26 cellular contexts compared by ENCODE assay signal in genomic region chr10:23405540-23405939, GRCh38. TPM values are rescaled to one million over a fixed set of nuclear protein-coding genes. Genes with fewer than 3 reads are reported as not detected.
DNase-seq lines count a peak whose midpoint lies in the region; ATAC-seq and TF ChIP-seq lines count a peak whose summit lies in the region.
"Had no signal": no experiment of that assay in that cellular context is flagged by ENCODE, and none has a peak within 500 bp of the region (broad histone marks: within the 10 kb centered on the region; RNA-seq: fewer than 3 reads in every experiment).

No MANE protein-coding gene starts in this region.

- no peak for TF ChIP-seq CTCF in fibroblast of lung (conservative IDR thresholded peaks at IDR 0.05 in 1 of 2, IDR thresholded peaks at IDR 0.05 in 1 of 2; ENCODE audit: low read depth in 1 of 2, low read length in 2 of 2)
- TF ChIP-seq CTCF in hepatocyte (IDR thresholded peaks at IDR 0.05; ENCODE audit: poor library complexity): no peak

- H3K9me2 ChIP-seq in hepatocyte (replicated peaks; ENCODE audit: insufficient read depth): no peaks in the 10 kb centered on the region

- peak; percentile 24 for DNase-seq in MV-4-11 (lab: John Stamatoyannopoulos, UW)
- peak; percentile 43 to 80 for DNase-seq in fibroblast of lung (ENCODE audit: low read depth in 2 of 2)
- DNase-seq in hepatocyte (ENCODE audit: low spot score): peak; percentile 70
- no peak for DNase-seq in naive thymus-derived CD4-positive, alpha-beta T cell
- DNase-seq in activated naive CD4-positive, alpha-beta T cell (lab: John Stamatoyannopoulos, UW): no peak
- DNase-seq in activated gamma-delta T cell treated with Interleukin-2 at 50 U/mL for 16 hours: no peak
- DNase-seq: activated B cell treated with CpG ODN at 0.5 μM for 24 hours; activated CD4-positive, alpha-beta memory T cell treated with anti-CD3 and anti-CD28 coated beads for 36 hours; activated CD8-positive, alpha-beta memory T cell treated with anti-CD3 and anti-CD28 coated beads, Interleukin-2, amount 50 U/mL, for 48 hours; Calu3; cerebellar nuclear complex; DND-41; dorsolateral prefrontal cortex; mammary epithelial cell; NCI-H1105 treated with DMSO at 0.1 percent for 48 hours; NCI-H2029 treated with DMSO at 0.1 percent for 48 hours; NCI-H2227 treated with DMSO at 0.1 percent for 48 hours; NCI-H69; Peyer's patch; stimulated activated naive CD8-positive, alpha-beta T cell treated with anti-CD3 and anti-CD28 coated beads, Interleukin-15, Interleukin-2, amounts not matched to agents 100 U/mL and 50 U/mL, for 24 hours; uterus had no signal

- H3K79me2 ChIP-seq in fibroblast of lung (ENCODE audit: control insufficient read depth, insufficient read depth, low read length) (no peaks in the 10 kb centered on the region), hepatocyte (no peaks in the 10 kb centered on the region)

- ATAC-seq in naive thymus-derived CD4-positive, alpha-beta T cell: no peak
- ATAC-seq: HCT116; stimulated activated naive CD8-positive, alpha-beta T cell treated with anti-CD3 and anti-CD28 coated beads, Interleukin-15, Interleukin-2, amounts not matched to agents 100 U/mL and 50 U/mL, for 24 hours had no signal

- H3K27ac ChIP-seq in fibroblast of lung (ENCODE audit: insufficient read depth, low read length) (no peak overlapping the region), hepatocyte (peak overlapping the region; percentile 49), skeletal muscle tissue (ENCODE audit: low read depth, low read length) (peak overlapping the region; percentile 75)
- no peak overlapping the region for H3K27ac ChIP-seq in naive thymus-derived CD4-positive, alpha-beta T cell (ENCODE audit: low read depth, low read length)
- H3K27ac ChIP-seq: dorsolateral prefrontal cortex, Peyer's patch, thoracic aorta, uterus had no signal

- H3K36me3 ChIP-seq in fibroblast of lung (ENCODE audit: control insufficient read depth, insufficient read depth, low read length): no peaks in the 10 kb centered on the region
- no peaks in the 10 kb centered on the region for H3K36me3 ChIP-seq in hepatocyte (replicated peaks; ENCODE audit: insufficient read depth, low read depth)
- no peaks in the 10 kb centered on the region for H3K36me3 ChIP-seq in skeletal muscle tissue (ENCODE audit: control insufficient read depth in 3 of 3, insufficient read depth in 3 of 3, low read length in 3 of 3)
- H3K36me3 ChIP-seq in naive thymus-derived CD4-positive, alpha-beta T cell (ENCODE audit: control insufficient read depth in 2 of 3, insufficient read depth in 3 of 3, low read length in 3 of 3): no peaks in the 10 kb centered on the region
- H3K36me3 ChIP-seq: Peyer's patch, thoracic aorta, uterus had no signal

- no peaks in the 10 kb centered on the region for H3K9me3 ChIP-seq in fibroblast of lung (ENCODE audit: control insufficient read depth, insufficient read depth, low read depth, low read length)
- no peaks in the 10 kb centered on the region for H3K9me3 ChIP-seq in hepatocyte (ENCODE audit: low read depth)
- H3K9me3 ChIP-seq in skeletal muscle tissue (ENCODE audit: control insufficient read depth in 3 of 3, low read length in 3 of 3): no peaks in the 10 kb centered on the region
- H3K9me3 ChIP-seq in naive thymus-derived CD4-positive, alpha-beta T cell (ENCODE audit: control insufficient read depth in 2 of 3, low read length in 3 of 3): no peaks in the 10 kb centered on the region
- H3K9me3 ChIP-seq: Peyer's patch, thoracic aorta, uterus had no signal

- H3K4me2 ChIP-seq in fibroblast of lung (ENCODE audit: extremely low read depth, insufficient read depth, low read length): no peak overlapping the region
- no peak overlapping the region for H3K4me2 ChIP-seq in hepatocyte

- H3K27me3 Mint-ChIP-seq in naive thymus-derived CD4-positive, alpha-beta T cell: peaks cover 0 to 4% (median 0%) of the 10 kb centered on the region in 5 donors
- H3K27me3 Mint-ChIP-seq: activated B cell treated with CpG ODN at 0.5 μM for 24 hours; activated CD4-positive, alpha-beta memory T cell treated with anti-CD3 and anti-CD28 coated beads for 36 hours; activated naive CD8-positive, alpha-beta T cell; progenitor cell of endocrine pancreas had no signal

- intact Hi-C loops in naive thymus-derived CD4-positive, alpha-beta T cell (cut with micrococcal nuclease): no loop called here

- no peaks in the 10 kb centered on the region for H3K27me3 ChIP-seq in fibroblast of lung (ENCODE audit: control insufficient read depth, insufficient read depth, low read length)
- H3K27me3 ChIP-seq in hepatocyte: no peaks in the 10 kb centered on the region
- no peaks in the 10 kb centered on the region for H3K27me3 ChIP-seq in skeletal muscle tissue (ENCODE audit: control insufficient read depth in 3 of 3, insufficient read depth in 3 of 3, low read length in 3 of 3)
- no peaks in the 10 kb centered on the region for H3K27me3 ChIP-seq in naive thymus-derived CD4-positive, alpha-beta T cell (ENCODE audit: control insufficient read depth in 2 of 2, insufficient read depth in 2 of 2, low read length in 2 of 2)
- H3K27me3 ChIP-seq: dorsolateral prefrontal cortex, Peyer's patch, uterus had no signal

- H2AFZ ChIP-seq in fibroblast of lung (ENCODE audit: low read length) (no peak overlapping the region), hepatocyte (no peak overlapping the region)

- H3K4me1 Mint-ChIP-seq in naive thymus-derived CD4-positive, alpha-beta T cell: no peaks in the 10 kb centered on the region
- H3K4me1 Mint-ChIP-seq: activated B cell treated with CpG ODN at 0.5 μM for 24 hours had no signal

- no peaks in the 10 kb centered on the region for H3K36me3 Mint-ChIP-seq in naive thymus-derived CD4-positive, alpha-beta T cell
- H3K36me3 Mint-ChIP-seq: activated CD4-positive, alpha-beta memory T cell treated with anti-CD3 and anti-CD28 coated beads for 36 hours; activated naive CD8-positive, alpha-beta T cell had no signal

- POLR2A ChIA-PET in naive thymus-derived CD4-positive, alpha-beta T cell (lab: Charles Lee): no interaction called here

- no peak overlapping the region for H3K4me3 Mint-ChIP-seq in naive thymus-derived CD4-positive, alpha-beta T cell
- H3K4me3 Mint-ChIP-seq: activated B cell treated with CpG ODN at 0.5 μM for 24 hours; activated CD4-positive, alpha-beta memory T cell treated with anti-CD3 and anti-CD28 coated beads for 36 hours; activated naive CD8-positive, alpha-beta T cell had no signal

- no peak overlapping the region for H3K27ac Mint-ChIP-seq in naive thymus-derived CD4-positive, alpha-beta T cell
- H3K27ac Mint-ChIP-seq: activated B cell treated with CpG ODN at 0.5 μM for 24 hours; activated CD4-positive, alpha-beta memory T cell treated with anti-CD3 and anti-CD28 coated beads for 36 hours; activated naive CD8-positive, alpha-beta T cell; progenitor cell of endocrine pancreas had no signal

- no peak overlapping the region for H3K9ac ChIP-seq in fibroblast of lung (ENCODE audit: insufficient read depth, low read length)
- H3K9ac ChIP-seq in skeletal muscle tissue (ENCODE audit: low read depth in 1 of 3, low read length in 3 of 3): no peak overlapping the region

- no peak overlapping the region for H3K4me3 ChIP-seq in fibroblast of lung (replicated peaks in 1 of 4; ENCODE audit: control extremely low read depth in 1 of 4, insufficient read depth in 1 of 4, low read depth in 3 of 4, low read length in 4 of 4)
- H3K4me3 ChIP-seq in hepatocyte: no peak overlapping the region
- no peak overlapping the region for H3K4me3 ChIP-seq in skeletal muscle tissue (ENCODE audit: low read length in 3 of 3)
- H3K4me3 ChIP-seq in naive thymus-derived CD4-positive, alpha-beta T cell (ENCODE audit: low read length): no peak overlapping the region
- H3K4me3 ChIP-seq: dorsolateral prefrontal cortex, Peyer's patch, thoracic aorta, uterus had no signal

- CTCF ChIA-PET in naive thymus-derived CD4-positive, alpha-beta T cell (lab: Charles Lee): no interaction called here

- H4K20me1 ChIP-seq in fibroblast of lung (ENCODE audit: control insufficient read depth, extremely low read depth, insufficient read depth, low read length): no peaks in the 10 kb centered on the region
- no peaks in the 10 kb centered on the region for H4K20me1 ChIP-seq in hepatocyte (ENCODE audit: insufficient read depth, poor library complexity, severe bottlenecking)

- WGBS in hepatocyte (ENCODE audit: low lambda C conversion rate, missing lambda C conversion rate): 18% methylated on average over 3 of the region's 3 CpGs

- H3K4me1 ChIP-seq in fibroblast of lung (ENCODE audit: control insufficient read depth, extremely low read depth, insufficient read depth, low read length): no peaks in the 10 kb centered on the region
- peaks cover 5% of the 10 kb centered on the region for H3K4me1 ChIP-seq in hepatocyte (ENCODE audit: insufficient read depth)
- H3K4me1 ChIP-seq in skeletal muscle tissue (ENCODE audit: control insufficient read depth in 3 of 3, insufficient read depth in 3 of 3, low read length in 3 of 3): peaks cover 8 to 21% (median 18%) of the 10 kb centered on the region in 3 donors
- no peaks in the 10 kb centered on the region for H3K4me1 ChIP-seq in naive thymus-derived CD4-positive, alpha-beta T cell (ENCODE audit: control insufficient read depth in 2 of 2, insufficient read depth in 2 of 2, low read length in 2 of 2)
- H3K4me1 ChIP-seq: Peyer's patch, uterus had no signal

- H3K9me3 Mint-ChIP-seq in naive thymus-derived CD4-positive, alpha-beta T cell: no peaks in the 10 kb centered on the region
- H3K9me3 Mint-ChIP-seq: activated B cell treated with CpG ODN at 0.5 μM for 24 hours; activated CD4-positive, alpha-beta memory T cell treated with anti-CD3 and anti-CD28 coated beads for 36 hours had no signal

RNA-seq across cellular contexts. Expression of gene OTUD1, which starts 33.3 kb away (rescaled TPM):
- total RNA-seq in fibroblast of lung: 6.7 and 6.8 TPM in 2 replicates
- 3.7 and 4.2 TPM in 2 replicates for polyA plus RNA-seq in fibroblast of lung
- polyA plus RNA-seq in fibroblast of lung (2012): 4.1 and 4.2 TPM in 2 replicates
- polyA minus RNA-seq in fibroblast of lung (ENCODE audit: low replicate concordance): 0.31 and 1.6 TPM in 2 replicates
- total RNA-seq in hepatocyte: 29.0 and 31.7 TPM in 2 replicates
- polyA plus RNA-seq in hepatocyte: 34.8 and 38.5 TPM in 2 replicates
- total RNA-seq in skeletal muscle tissue: 13.0 TPM
- 100 to 1,000 TPM in 1 of 5 experiments, 10 to 100 TPM in 4; 20.7 to 118 (median 44.5) TPM for total RNA-seq in naive thymus-derived CD4-positive, alpha-beta T cell
- polyA plus RNA-seq in naive thymus-derived CD4-positive, alpha-beta T cell: 1 to 10 TPM; 8.1 to 8.7 TPM

Comparison
In these comparisons a context has a peak if more than half of its experiments do, and no peak if none do; other contexts are left out.
1. DNase-seq: peak in MV-4-11 (single experiment), fibroblast of lung (2 of 2) and hepatocyte (single experiment); none in naive thymus-derived CD4-positive, alpha-beta T cell (0 of 9), activated naive CD4-positive, alpha-beta T cell (0 of 4) and activated gamma-delta T cell treated with Interleukin-2 at 50 U/mL for 16 hours (single experiment).
2. H3K27ac ChIP-seq: peak in hepatocyte (single experiment) and skeletal muscle tissue (single experiment); none in fibroblast of lung (single experiment) and naive thymus-derived CD4-positive, alpha-beta T cell (single experiment).